In genomic region chr18:42067527-42067926, GRCh38 we compare ENCODE assay signal across 22 cellular contexts.
"Had no signal": no experiment of that assay in that cellular context is flagged by ENCODE, and none has a peak within 500 bp of the region (broad histone marks: within the 10 kb centered on the region; RNA-seq: fewer than 3 reads in every experiment).

No MANE protein-coding gene starts in this region.

- ATAC-seq: HepG2 had no signal

- H3K4me1 ChIP-seq: SJSA1 had no signal

- H3K27me3 ChIP-seq: SJSA1 had no signal

- DNase-seq: IMR-90, Kasumi-1, KG1, MM.1S, NCI-H1092 treated with DMSO at 0.1 percent for 48 hours, NCI-H1436, NCI-H187, NCI-H2029, NCI-H2081 treated with DMSO at 0.1 percent for 48 hours, NCI-H2171, NCI-H226, NCI-H446, NCI-H510A, NCI-H524 treated with DMSO at 0.1 percent for 48 hours, NCI-H69, NCI-H774, Right ventricle myocardium superior, RPMI8226, SIG-M5 had no signal

- H3K4me3 ChIP-seq: SJSA1, SK-N-MC had no signal

- H3K27ac ChIP-seq: SJSA1, SK-N-MC had no signal
